Comparison of ENCODE assay signal across 1 cellular context in genomic region chr12:131928765-131929529, GRCh38.
TF ChIP-seq lines count a peak whose summit lies in the region.

PUS1 (plus strand) TSS chr12:131929276; CDS start chr12:131929723, 447 bp downstream.

TF ChIP-seq in GM12878, 131 proteins besides CTCF, POLR2A, EP300 and RAD21 (continued from another document and continues in another):
- peak; percentile 65 for TF ChIP-seq CHD2 (IDR thresholded peaks at IDR 0.05; ENCODE audit: borderline replicate concordance, low read depth, low read length)
- 0 out of 2 replicates have a peak, but pooled peaks have one; percentile 18 for TF ChIP-seq TCF3 (IDR thresholded peaks at IDR 0.05; ENCODE audit: borderline replicate concordance, insufficient read depth, low read depth, low read length)
- TF ChIP-seq ZNF207 (IDR thresholded peaks at IDR 0.05; ENCODE audit: borderline replicate concordance), result peak; percentile 59; the same call in 1 of the 2 replicates
- no peak for TF ChIP-seq REST (IDR thresholded peaks at IDR 0.05; ENCODE audit: low read depth, low read length)
- TF ChIP-seq EGR1 (IDR thresholded peaks at IDR 0.05; ENCODE audit: borderline replicate concordance in 1 of 2, low read depth in 2 of 2, low read length in 2 of 2), result peak in 1 of 2 experiments; percentile 71; a peak in 2 of 3 replicates
- no peak for TF ChIP-seq STAT3 (IDR thresholded peaks at IDR 0.05; ENCODE audit: low read depth, low read length)
- TF ChIP-seq RFX5 (IDR thresholded peaks at IDR 0.05; ENCODE audit: low read depth, low read length), result no peak
- no peak for TF ChIP-seq ZNF384 (IDR thresholded peaks at IDR 0.05; ENCODE audit: borderline replicate concordance, low read depth, low read length)
- TF ChIP-seq NR2C1 (IDR thresholded peaks at IDR 0.05), result peak; percentile 85; the same call in 1 of the 2 replicates
- no peak for TF ChIP-seq PBX3 (IDR thresholded peaks at IDR 0.05; ENCODE audit: insufficient replicate concordance, low read depth, low read length)
- no peak for TF ChIP-seq EZH2 (IDR thresholded peaks at IDR 0.05; ENCODE audit: borderline replicate concordance, control insufficient read depth, low read depth, low read length)
- no peak for TF ChIP-seq IKZF2 (IDR thresholded peaks at IDR 0.05)
- TF ChIP-seq CBFB (IDR thresholded peaks at IDR 0.05; ENCODE audit: low read depth), result no peak
- no peak for TF ChIP-seq NFYA (IDR thresholded peaks at IDR 0.05; ENCODE audit: borderline replicate concordance, low read depth, low read length)
- peak; percentile 79 for TF ChIP-seq RAD51 (IDR thresholded peaks at IDR 0.05)
- no peak for TF ChIP-seq BRCA1 (IDR thresholded peaks at IDR 0.05; ENCODE audit: low read depth, low read length)
- TF ChIP-seq SMAD1 (IDR thresholded peaks at IDR 0.05; ENCODE audit: low read depth, partially characterized antibody), result no peak
- TF ChIP-seq ZBED1 (IDR thresholded peaks at IDR 0.05; ENCODE audit: borderline replicate concordance), result no peak
- no peak for TF ChIP-seq ELK1 (IDR thresholded peaks at IDR 0.05; ENCODE audit: low read depth, low read length)
- no peak for TF ChIP-seq BCL3 (IDR thresholded peaks at IDR 0.05; ENCODE audit: borderline replicate concordance, insufficient read depth, low read depth, low read length, poor library complexity, severe bottlenecking)
- TF ChIP-seq YY1 (IDR thresholded peaks at IDR 0.05; ENCODE audit: low read depth, low read length), result peak; percentile 72
- TF ChIP-seq TCF7 (IDR thresholded peaks at IDR 0.05; ENCODE audit: borderline replicate concordance), result no peak
- TF ChIP-seq JUND (IDR thresholded peaks at IDR 0.05; ENCODE audit: low read depth, low read length), result no peak
- TF ChIP-seq POLR2AphosphoS5 (IDR thresholded peaks at IDR 0.05; ENCODE audit: low read length), result peak; percentile 94
- TF ChIP-seq CEBPB (IDR thresholded peaks at IDR 0.05; ENCODE audit: borderline replicate concordance in 1 of 2, low read depth in 2 of 2, low read length in 2 of 2), result no peak
- peak; percentile 90 for TF ChIP-seq TAF1 (IDR thresholded peaks at IDR 0.05; ENCODE audit: borderline replicate concordance, low read depth, low read length)
- peak; percentile 97 for TF ChIP-seq NR2F1 (conservative IDR thresholded peaks at IDR 0.05)
- TF ChIP-seq IRF3 (IDR thresholded peaks at IDR 0.05), result no peak
- peak; percentile 97 for TF ChIP-seq MAX (IDR thresholded peaks at IDR 0.05; ENCODE audit: low read depth, low read length)
- no peak for TF ChIP-seq EED (IDR thresholded peaks at IDR 0.05; ENCODE audit: low read depth)
- no peak for TF ChIP-seq ZNF217 (IDR thresholded peaks at IDR 0.05)
- no peak for TF ChIP-seq ZNF622 (IDR thresholded peaks at IDR 0.05)
- no peak for TF ChIP-seq KDM1A (IDR thresholded peaks at IDR 0.05; ENCODE audit: borderline replicate concordance)
- TF ChIP-seq E2F8 (IDR thresholded peaks at IDR 0.05; ENCODE audit: low read depth, partially characterized antibody), result no peak
- TF ChIP-seq SPI1 (IDR thresholded peaks at IDR 0.05; ENCODE audit: borderline replicate concordance, insufficient read depth, low read depth, low read length), result peak; percentile 70
- no peak for TF ChIP-seq JUNB (IDR thresholded peaks at IDR 0.05)
- TF ChIP-seq ZNF592 (IDR thresholded peaks at IDR 0.05), result no peak
- TF ChIP-seq ZBTB33 (IDR thresholded peaks at IDR 0.05), result no peak
- peak; percentile 56; the same call in 1 of the 3 replicates for TF ChIP-seq POU2F2 (IDR thresholded peaks at IDR 0.05; ENCODE audit: borderline replicate concordance, low read depth, low read length)
- TF ChIP-seq E4F1 (IDR thresholded peaks at IDR 0.05; ENCODE audit: borderline replicate concordance, partially characterized antibody), result peak; percentile 63
- TF ChIP-seq MEF2A (IDR thresholded peaks at IDR 0.05; ENCODE audit: insufficient read depth, low read depth, low read length), result no peak
- no peak for TF ChIP-seq ZSCAN29 (IDR thresholded peaks at IDR 0.05)
